ENCODE assay signal across 29 cellular contexts in the genomic region with DNA sequence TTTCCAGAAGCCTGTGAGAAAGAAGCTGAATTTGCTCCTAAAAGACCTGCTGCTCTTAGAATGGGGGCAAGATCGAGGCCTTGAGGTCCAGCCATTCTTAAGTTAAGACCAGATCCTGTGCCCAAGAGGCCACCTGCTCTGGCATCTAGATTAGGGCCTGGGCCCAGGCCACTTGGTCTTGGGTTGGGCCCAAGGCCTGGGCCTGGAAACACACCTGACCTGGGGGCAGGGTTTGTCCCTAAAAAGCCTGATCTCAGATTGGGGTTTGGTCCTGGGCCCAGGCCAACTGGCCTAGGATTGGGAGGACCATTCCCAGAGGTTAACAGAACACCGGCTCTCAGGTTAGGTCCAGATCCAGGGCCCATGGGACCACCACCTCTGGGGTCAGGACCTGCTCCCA.
"Had no signal": no experiment of that assay in that cellular context is flagged by ENCODE, and none has a peak within 500 bp of the region (broad histone marks: within the 10 kb centered on the region; RNA-seq: fewer than 3 reads in every experiment).

No MANE protein-coding gene starts in this region.

- H3K4me3 Mint-ChIP-seq: naive B cell; natural killer cell; nephron progenitor cell; neural progenitor cell; stimulated activated effector memory CD8-positive, alpha-beta T cell treated with anti-CD3 and anti-CD28 coated beads, Interleukin-12 subunit alpha, Interleukin-12 subunit beta, amount 100 ng/mL, for 72 hours; stimulated activated naive CD8-positive, alpha-beta T cell treated with anti-CD3 and anti-CD28 coated beads, Interleukin-15, Interleukin-2, amounts not matched to agents 100 ng/mL and 50 ng/mL, for 24 hours; type B pancreatic cell had no signal

- H3K4me1 ChIP-seq: neural progenitor cell, prostate gland had no signal

- H3K4me1 Mint-ChIP-seq: nephron progenitor cell; neural progenitor cell; stimulated activated effector memory CD8-positive, alpha-beta T cell treated with anti-CD3 and anti-CD28 coated beads, Interleukin-12 subunit alpha, Interleukin-12 subunit beta, amount 100 ng/mL, for 72 hours had no signal

- DNase-seq: heart right ventricle; islet precursor cell; left ventricle myocardium superior; lower lobe of right lung; mammary epithelial cell; mesenchymal stem cell; naive B cell; natural killer cell; nephron progenitor cell; occipital lobe; retina; right cardiac atrium; stimulated activated CD4-positive, alpha-beta T cell treated with anti-CD3 and anti-CD28 coated beads, Interleukin-12 subunit alpha, Interleukin-12 subunit beta, amount 100 ng/mL, for 4 hours; stimulated activated CD4-positive, alpha-beta T cell treated with anti-CD3 and anti-CD28 coated beads, Interleukin-15, amount 100 ng/mL, for 24 hours; stimulated activated CD4-positive, alpha-beta T cell treated with anti-CD3 and anti-CD28 coated beads, Interleukin-2, amount 100 ng/mL, for 24 hours; stimulated activated CD4-positive, alpha-beta T cell treated with anti-CD3 and anti-CD28 coated beads, Interleukin-4, amount 100 ng/mL, for 1 hour; stimulated activated naive CD4-positive, alpha-beta T cell had no signal

- H3K27me3 ChIP-seq: heart right ventricle, hepatocyte, neural progenitor cell, neutrophil, suprapubic skin, tibial nerve, vagina had no signal

- H3K9ac ChIP-seq: neural progenitor cell had no signal

- H3K27ac Mint-ChIP-seq: natural killer cell; nephron progenitor cell; neural progenitor cell; stimulated activated naive CD8-positive, alpha-beta T cell treated with anti-CD3 and anti-CD28 coated beads, Interleukin-15, Interleukin-2, amounts not matched to agents 100 ng/mL and 50 ng/mL, for 24 hours; type B pancreatic cell had no signal

- ATAC-seq: left ventricle myocardium superior; natural killer cell; stimulated activated effector memory CD8-positive, alpha-beta T cell treated with anti-CD3 and anti-CD28 coated beads, Interleukin-12 subunit alpha, Interleukin-12 subunit beta, amount 100 ng/mL, for 72 hours had no signal

- H3K36me3 ChIP-seq: neural progenitor cell had no signal

- H3K36me3 Mint-ChIP-seq: natural killer cell had no signal

- H3K9me3 ChIP-seq: heart right ventricle, lower lobe of right lung, neutrophil, prostate gland, suprapubic skin, thoracic aorta, tibial nerve, vagina had no signal

- H3K4me3 ChIP-seq: heart right ventricle, hepatocyte, lower lobe of right lung, neural progenitor cell, prostate gland, smooth muscle cell, suprapubic skin, thoracic aorta, tibial nerve, vagina had no signal

- H3K27ac ChIP-seq: hepatocyte, lower lobe of right lung, neural progenitor cell, neutrophil, prostate gland, suprapubic skin, thoracic aorta, tibial nerve, vagina had no signal

- H3K9me3 Mint-ChIP-seq: naive B cell; natural killer cell; nephron progenitor cell; neural progenitor cell; stimulated activated effector memory CD8-positive, alpha-beta T cell treated with anti-CD3 and anti-CD28 coated beads, Interleukin-12 subunit alpha, Interleukin-12 subunit beta, amount 100 ng/mL, for 72 hours; stimulated activated naive CD8-positive, alpha-beta T cell treated with anti-CD3 and anti-CD28 coated beads, Interleukin-15, Interleukin-2, amounts not matched to agents 100 ng/mL and 50 ng/mL, for 24 hours; type B pancreatic cell had no signal

- H3K27me3 Mint-ChIP-seq: naive B cell; stimulated activated naive CD8-positive, alpha-beta T cell treated with anti-CD3 and anti-CD28 coated beads, Interleukin-15, Interleukin-2, amounts not matched to agents 100 ng/mL and 50 ng/mL, for 24 hours; type B pancreatic cell had no signal
